ENCODE assay signal across 8 cellular contexts in genomic region chr9:113580041-113580953, GRCh38.
A peak's percentile ranks its signal among the peaks of the same experiment; 100 is the strongest.
DNase-seq lines count a peak whose midpoint lies in the region; ATAC-seq and TF ChIP-seq lines count a peak whose summit lies in the region.

No MANE protein-coding gene starts in this region.

- H3K9ac ChIP-seq in SK-N-MC (ENCODE audit: insufficient read length) = peak overlapping the region; percentile 15

- in situ Hi-C loops in GM13977 (cut with MboI; ENCODE audit: low pct_unique_long_range_greater_than_20kb, low sequenced_read_pairs, unreplicated experiment) = no loop called here

- WGBS in right lobe of liver (ENCODE audit: insufficient coverage, low coverage, low lambda C conversion rate, missing lambda C conversion rate) = 42% methylated on average over 6 of the region's 12 CpGs

- peak; percentile 64 for DNase-seq in GM13977 (ENCODE audit: low spot score)
- no peak for DNase-seq in SK-N-MC (ENCODE audit: low read depth, low spot score)
- peak in 45 of 58 donors; percentile 15 to 79 (median 48) for DNase-seq in anterior cingulate cortex (lab: John Stamatoyannopoulos, UW)
- DNase-seq in right lobe of liver = peak; percentile 84 to 87 (median 87)
- peak in 2 of 3 donors; percentile 21 to 52 for DNase-seq in stimulated activated CD4-positive, alpha-beta T cell treated with anti-CD3 and anti-CD28 coated beads, TNF-alpha, amount 100 ng/mL, for 1 hour (ENCODE audit: low read depth in 3 of 3, low spot score in 1 of 3)
- no peak for DNase-seq in mesenteric fat pad (ENCODE audit: low spot score)
- no peak for DNase-seq in SHP77 treated with DMSO at 0.1 percent for 48 hours (lab: John Stamatoyannopoulos, UW)

- H3K36me3 ChIP-seq in SK-N-MC (ENCODE audit: insufficient read depth, low read length) (no peaks in the 10 kb centered on the region), right lobe of liver (peaks cover 0 to 8% (median 0%) of the 10 kb centered on the region in 4 donors)

- TF ChIP-seq POLR2A in right lobe of liver (IDR thresholded peaks at IDR 0.05) = peak; percentile 35

- TF ChIP-seq CTCF in GM13977 (IDR thresholded peaks at IDR 0.05; ENCODE audit: extremely low read depth, insufficient read depth, missing control alignments) (no peak), right lobe of liver (IDR thresholded peaks at IDR 0.05) (peak in 1 of 4 donors; percentile 18)

- H3K27ac ChIP-seq in SK-N-MC (no peak overlapping the region), right lobe of liver (peak overlapping the region; percentile 10 to 75 (median 52))

- no peak overlapping the region for H3K4me3 ChIP-seq in SK-N-MC
- peak overlapping the region in 2 of 3 donors; percentile 14 to 17 for H3K4me3 ChIP-seq in right lobe of liver

- H3K4me1 ChIP-seq in right lobe of liver = peaks cover 0 to 29% (median 12%) of the 10 kb centered on the region in 4 donors

- intact Hi-C loops in right lobe of liver (cut with DNase I) = loop anchor here in 1 of 2 donors (10.0 kb wide), 1 partner anchor 55 kb away; no protein-coding TSS in a partner anchor

- peak; percentile 80 to 86 (median 81) for ATAC-seq in right lobe of liver
- no peak for ATAC-seq in GM19023 (IDR thresholded peaks at IDR 0.05; ENCODE audit: unreplicated experiment)

- no peaks in the 10 kb centered on the region for H3K27me3 ChIP-seq in right lobe of liver

- no peaks in the 10 kb centered on the region for H3K9me3 ChIP-seq in SK-N-MC (ENCODE audit: low read depth, low read length)
- H3K9me3 ChIP-seq in right lobe of liver = no peaks in the 10 kb centered on the region

Comparison
In these comparisons a context has a peak if more than half of its experiments do, and no peak if none do; other contexts are left out.
1. DNase-seq: peak in GM13977 (single experiment), anterior cingulate cortex (45 of 58), right lobe of liver (3 of 3) and stimulated activated CD4-positive, alpha-beta T cell treated with anti-CD3 and anti-CD28 coated beads, TNF-alpha, amount 100 ng/mL, for 1 hour (2 of 3); none in SK-N-MC (single experiment), mesenteric fat pad (single experiment) and SHP77 treated with DMSO at 0.1 percent for 48 hours (single experiment).